1 cellular context compared by ENCODE assay signal in genomic region chr12:113659015-113659414, GRCh38.
TF ChIP-seq lines count a peak whose summit lies in the region.

No MANE protein-coding gene starts in this region.

TF ChIP-seq in K562, 482 proteins besides CTCF, POLR2A, EP300 and RAD21 (continued from another document):
- no peak for TF ChIP-seq ZBTB40 (IDR thresholded peaks at IDR 0.05)
- no peak for TF ChIP-seq ZBTB40 (CRISPR knock-in tag; IDR thresholded peaks at IDR 0.05)
- peak; percentile 46 for TF ChIP-seq ZFP36 (IDR thresholded peaks at IDR 0.05; ENCODE audit: low read depth, low read length, partially characterized antibody)
